In genomic region chr17:66971249-66971648, GRCh38 we compare ENCODE assay signal across 17 cellular contexts. TPM values are rescaled to one million over a fixed set of nuclear protein-coding genes. Genes with fewer than 3 reads are reported as not detected.
"Had no signal": no experiment of that assay in that cellular context is flagged by ENCODE, and none has a peak within 500 bp of the region (broad histone marks: within the 10 kb centered on the region; RNA-seq: fewer than 3 reads in every experiment).

No MANE protein-coding gene starts in this region.

- H3K36me3 Mint-ChIP-seq: mesothelial cell of epicardium had no signal

- H3K4me3 Mint-ChIP-seq: dendritic cell treated with granulocyte-macrophage colony-stimulating factor and Interleukin-4, amounts not matched to agents 40 ng/mL and 50 ng/mL, for 4 days; effector memory CD8-positive, alpha-beta T cell; mesothelial cell of epicardium; naive B cell had no signal

- H3K27ac Mint-ChIP-seq: dendritic cell treated with granulocyte-macrophage colony-stimulating factor and Interleukin-4, amounts not matched to agents 40 ng/mL and 50 ng/mL, for 4 days; effector memory CD8-positive, alpha-beta T cell; mesothelial cell of epicardium; naive B cell had no signal

- H3K9me3 Mint-ChIP-seq: dendritic cell treated with granulocyte-macrophage colony-stimulating factor and Interleukin-4, amounts not matched to agents 40 ng/mL and 50 ng/mL, for 4 days; effector memory CD8-positive, alpha-beta T cell; mesothelial cell of epicardium; nephron had no signal

- FAIRE-seq: colon, small intestine had no signal

- DNase-seq: effector memory CD8-positive, alpha-beta T cell; gastrocnemius medialis; heart right ventricle; islet precursor cell; naive B cell; ovary; small intestine; stimulated activated CD4-positive, alpha-beta T cell treated with anti-CD3 and anti-CD28 coated beads, Interleukin-12 subunit alpha, Interleukin-12 subunit beta, amount 100 ng/mL, for 4 hours; stimulated activated naive CD4-positive, alpha-beta T cell treated with Interleukin-2 at 50 U/mL for 16 hours; upper lobe of left lung; uterus had no signal

RNA-seq across cellular contexts. Expression of gene CACNG4, which starts 6.7 kb away (rescaled TPM):
- total RNA-seq: fibroblast of villous mesenchyme, gastrocnemius medialis, posterior vena cava had no signal
